In the genomic region with DNA sequence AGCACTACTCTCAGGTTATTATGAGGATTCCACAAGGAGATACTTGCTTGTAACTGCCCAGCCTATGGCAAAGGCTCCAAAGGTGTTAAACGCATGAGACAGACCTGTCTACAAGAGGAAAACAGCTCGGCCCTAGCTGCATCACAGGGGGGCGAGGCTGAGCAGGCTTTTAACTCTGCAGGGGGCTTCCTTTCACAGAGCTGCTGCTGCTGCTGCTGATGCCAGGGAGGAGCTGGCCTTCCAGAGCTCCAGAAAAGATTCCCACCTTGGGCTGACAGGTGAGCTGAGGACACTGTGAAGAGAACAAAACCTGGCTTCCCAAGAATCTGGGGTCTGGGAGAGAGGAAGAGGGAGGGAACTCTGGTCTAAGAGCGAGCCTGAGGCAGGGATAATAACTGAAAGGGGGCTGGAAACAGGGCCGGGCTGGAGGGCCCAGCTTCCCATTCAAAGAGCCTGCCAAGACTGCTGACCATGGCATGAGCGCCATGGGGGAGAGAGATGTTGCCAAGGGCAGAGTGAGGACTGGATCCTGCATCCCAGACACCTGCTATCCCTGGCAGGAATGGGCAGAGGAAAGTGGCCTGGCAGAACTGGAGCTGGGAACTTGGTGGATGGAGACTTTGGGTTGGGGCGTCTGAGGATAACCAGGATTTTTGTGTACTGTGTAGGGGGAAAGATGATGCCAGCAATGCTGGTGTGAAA, we compare ENCODE assay signal across 1 cellular context.
TF ChIP-seq lines count a peak whose summit lies in the region.

No MANE protein-coding gene starts in this region.

TF ChIP-seq in GM23338, 12 proteins besides CTCF, POLR2A, EP300 and RAD21 (continued from another document):
- TF ChIP-seq, protein P1, sequence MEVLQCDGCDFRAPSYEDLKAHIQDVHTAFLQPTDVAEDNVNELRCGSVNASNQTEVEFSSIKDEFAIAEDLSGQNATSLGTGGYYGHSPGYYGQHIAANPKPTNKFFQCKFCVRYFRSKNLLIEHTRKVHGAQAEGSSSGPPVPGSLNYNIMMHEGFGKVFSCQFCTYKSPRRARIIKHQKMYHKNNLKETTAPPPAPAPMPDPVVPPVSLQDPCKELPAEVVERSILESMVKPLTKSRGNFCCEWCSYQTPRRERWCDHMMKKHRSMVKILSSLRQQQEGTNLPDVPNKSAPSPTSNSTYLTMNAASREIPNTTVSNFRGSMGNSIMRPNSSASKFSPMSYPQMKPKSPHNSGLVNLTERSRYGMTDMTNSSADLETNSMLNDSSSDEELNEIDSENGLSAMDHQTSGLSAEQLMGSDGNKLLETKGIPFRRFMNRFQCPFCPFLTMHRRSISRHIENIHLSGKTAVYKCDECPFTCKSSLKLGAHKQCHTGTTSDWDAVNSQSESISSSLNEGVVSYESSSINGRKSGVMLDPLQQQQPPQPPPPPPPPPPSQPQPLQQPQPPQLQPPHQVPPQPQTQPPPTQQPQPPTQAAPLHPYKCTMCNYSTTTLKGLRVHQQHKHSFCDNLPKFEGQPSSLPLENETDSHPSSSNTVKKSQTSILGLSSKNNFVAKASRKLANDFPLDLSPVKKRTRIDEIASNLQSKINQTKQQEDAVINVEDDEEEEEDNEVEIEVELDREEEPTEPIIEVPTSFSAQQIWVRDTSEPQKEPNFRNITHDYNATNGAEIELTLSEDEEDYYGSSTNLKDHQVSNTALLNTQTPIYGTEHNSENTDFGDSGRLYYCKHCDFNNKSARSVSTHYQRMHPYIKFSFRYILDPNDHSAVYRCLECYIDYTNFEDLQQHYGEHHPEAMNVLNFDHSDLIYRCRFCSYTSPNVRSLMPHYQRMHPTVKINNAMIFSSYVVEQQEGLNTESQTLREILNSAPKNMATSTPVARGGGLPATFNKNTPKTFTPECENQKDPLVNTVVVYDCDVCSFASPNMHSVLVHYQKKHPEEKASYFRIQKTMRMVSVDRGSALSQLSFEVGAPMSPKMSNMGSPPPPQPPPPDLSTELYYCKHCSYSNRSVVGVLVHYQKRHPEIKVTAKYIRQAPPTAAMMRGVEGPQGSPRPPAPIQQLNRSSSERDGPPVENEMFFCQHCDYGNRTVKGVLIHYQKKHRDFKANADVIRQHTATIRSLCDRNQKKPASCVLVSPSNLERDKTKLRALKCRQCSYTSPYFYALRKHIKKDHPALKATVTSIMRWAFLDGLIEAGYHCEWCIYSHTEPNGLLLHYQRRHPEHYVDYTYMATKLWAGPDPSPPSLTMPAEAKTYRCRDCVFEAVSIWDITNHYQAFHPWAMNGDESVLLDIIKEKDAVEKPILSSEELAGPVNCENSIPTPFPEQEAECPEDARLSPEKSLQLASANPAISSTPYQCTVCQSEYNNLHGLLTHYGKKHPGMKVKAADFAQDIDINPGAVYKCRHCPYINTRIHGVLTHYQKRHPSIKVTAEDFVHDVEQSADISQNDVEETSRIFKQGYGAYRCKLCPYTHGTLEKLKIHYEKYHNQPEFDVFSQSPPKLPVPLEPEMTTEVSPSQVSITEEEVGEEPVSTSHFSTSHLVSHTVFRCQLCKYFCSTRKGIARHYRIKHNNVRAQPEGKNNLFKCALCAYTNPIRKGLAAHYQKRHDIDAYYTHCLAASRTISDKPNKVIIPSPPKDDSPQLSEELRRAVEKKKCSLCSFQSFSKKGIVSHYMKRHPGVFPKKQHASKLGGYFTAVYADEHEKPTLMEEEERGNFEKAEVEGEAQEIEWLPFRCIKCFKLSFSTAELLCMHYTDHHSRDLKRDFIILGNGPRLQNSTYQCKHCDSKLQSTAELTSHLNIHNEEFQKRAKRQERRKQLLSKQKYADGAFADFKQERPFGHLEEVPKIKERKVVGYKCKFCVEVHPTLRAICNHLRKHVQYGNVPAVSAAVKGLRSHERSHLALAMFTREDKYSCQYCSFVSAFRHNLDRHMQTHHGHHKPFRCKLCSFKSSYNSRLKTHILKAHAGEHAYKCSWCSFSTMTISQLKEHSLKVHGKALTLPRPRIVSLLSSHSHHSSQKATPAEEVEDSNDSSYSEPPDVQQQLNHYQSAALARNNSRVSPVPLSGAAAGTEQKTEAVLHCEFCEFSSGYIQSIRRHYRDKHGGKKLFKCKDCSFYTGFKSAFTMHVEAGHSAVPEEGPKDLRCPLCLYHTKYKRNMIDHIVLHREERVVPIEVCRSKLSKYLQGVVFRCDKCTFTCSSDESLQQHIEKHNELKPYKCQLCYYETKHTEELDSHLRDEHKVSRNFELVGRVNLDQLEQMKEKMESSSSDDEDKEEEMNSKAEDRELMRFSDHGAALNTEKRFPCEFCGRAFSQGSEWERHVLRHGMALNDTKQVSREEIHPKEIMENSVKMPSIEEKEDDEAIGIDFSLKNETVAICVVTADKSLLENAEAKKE (CRISPR knock-in tag; IDR thresholded peaks at IDR 0.05) = no peak
- no peak for TF ChIP-seq STAT1 (IDR thresholded peaks at IDR 0.05; ENCODE audit: unreplicated experiment)
- TF ChIP-seq, protein P2, sequence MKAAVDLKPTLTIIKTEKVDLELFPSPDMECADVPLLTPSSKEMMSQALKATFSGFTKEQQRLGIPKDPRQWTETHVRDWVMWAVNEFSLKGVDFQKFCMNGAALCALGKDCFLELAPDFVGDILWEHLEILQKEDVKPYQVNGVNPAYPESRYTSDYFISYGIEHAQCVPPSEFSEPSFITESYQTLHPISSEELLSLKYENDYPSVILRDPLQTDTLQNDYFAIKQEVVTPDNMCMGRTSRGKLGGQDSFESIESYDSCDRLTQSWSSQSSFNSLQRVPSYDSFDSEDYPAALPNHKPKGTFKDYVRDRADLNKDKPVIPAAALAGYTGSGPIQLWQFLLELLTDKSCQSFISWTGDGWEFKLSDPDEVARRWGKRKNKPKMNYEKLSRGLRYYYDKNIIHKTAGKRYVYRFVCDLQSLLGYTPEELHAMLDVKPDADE (IDR thresholded peaks at IDR 0.05) = no peak
- TF ChIP-seq JUNB (IDR thresholded peaks at IDR 0.05; ENCODE audit: unreplicated experiment) = no peak
- no peak for TF ChIP-seq NANOG (IDR thresholded peaks at IDR 0.05; ENCODE audit: borderline replicate concordance)
- no peak for TF ChIP-seq POLR2AphosphoS5 (IDR thresholded peaks at IDR 0.05; ENCODE audit: low read depth)
- TF ChIP-seq ZNF331 (CRISPR knock-in tag; IDR thresholded peaks at IDR 0.05; ENCODE audit: low read depth) = no peak
- TF ChIP-seq, protein P3, sequence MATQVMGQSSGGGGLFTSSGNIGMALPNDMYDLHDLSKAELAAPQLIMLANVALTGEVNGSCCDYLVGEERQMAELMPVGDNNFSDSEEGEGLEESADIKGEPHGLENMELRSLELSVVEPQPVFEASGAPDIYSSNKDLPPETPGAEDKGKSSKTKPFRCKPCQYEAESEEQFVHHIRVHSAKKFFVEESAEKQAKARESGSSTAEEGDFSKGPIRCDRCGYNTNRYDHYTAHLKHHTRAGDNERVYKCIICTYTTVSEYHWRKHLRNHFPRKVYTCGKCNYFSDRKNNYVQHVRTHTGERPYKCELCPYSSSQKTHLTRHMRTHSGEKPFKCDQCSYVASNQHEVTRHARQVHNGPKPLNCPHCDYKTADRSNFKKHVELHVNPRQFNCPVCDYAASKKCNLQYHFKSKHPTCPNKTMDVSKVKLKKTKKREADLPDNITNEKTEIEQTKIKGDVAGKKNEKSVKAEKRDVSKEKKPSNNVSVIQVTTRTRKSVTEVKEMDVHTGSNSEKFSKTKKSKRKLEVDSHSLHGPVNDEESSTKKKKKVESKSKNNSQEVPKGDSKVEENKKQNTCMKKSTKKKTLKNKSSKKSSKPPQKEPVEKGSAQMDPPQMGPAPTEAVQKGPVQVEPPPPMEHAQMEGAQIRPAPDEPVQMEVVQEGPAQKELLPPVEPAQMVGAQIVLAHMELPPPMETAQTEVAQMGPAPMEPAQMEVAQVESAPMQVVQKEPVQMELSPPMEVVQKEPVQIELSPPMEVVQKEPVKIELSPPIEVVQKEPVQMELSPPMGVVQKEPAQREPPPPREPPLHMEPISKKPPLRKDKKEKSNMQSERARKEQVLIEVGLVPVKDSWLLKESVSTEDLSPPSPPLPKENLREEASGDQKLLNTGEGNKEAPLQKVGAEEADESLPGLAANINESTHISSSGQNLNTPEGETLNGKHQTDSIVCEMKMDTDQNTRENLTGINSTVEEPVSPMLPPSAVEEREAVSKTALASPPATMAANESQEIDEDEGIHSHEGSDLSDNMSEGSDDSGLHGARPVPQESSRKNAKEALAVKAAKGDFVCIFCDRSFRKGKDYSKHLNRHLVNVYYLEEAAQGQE (IDR thresholded peaks at IDR 0.05; ENCODE audit: unreplicated experiment) = no peak
- TF ChIP-seq EZH2phosphoT487 (IDR thresholded peaks at IDR 0.05; ENCODE audit: unreplicated experiment) = no peak
- TF ChIP-seq CREB1 (CRISPR knock-in tag; IDR thresholded peaks at IDR 0.05; ENCODE audit: low read depth) = no peak
